In the genomic region with DNA sequence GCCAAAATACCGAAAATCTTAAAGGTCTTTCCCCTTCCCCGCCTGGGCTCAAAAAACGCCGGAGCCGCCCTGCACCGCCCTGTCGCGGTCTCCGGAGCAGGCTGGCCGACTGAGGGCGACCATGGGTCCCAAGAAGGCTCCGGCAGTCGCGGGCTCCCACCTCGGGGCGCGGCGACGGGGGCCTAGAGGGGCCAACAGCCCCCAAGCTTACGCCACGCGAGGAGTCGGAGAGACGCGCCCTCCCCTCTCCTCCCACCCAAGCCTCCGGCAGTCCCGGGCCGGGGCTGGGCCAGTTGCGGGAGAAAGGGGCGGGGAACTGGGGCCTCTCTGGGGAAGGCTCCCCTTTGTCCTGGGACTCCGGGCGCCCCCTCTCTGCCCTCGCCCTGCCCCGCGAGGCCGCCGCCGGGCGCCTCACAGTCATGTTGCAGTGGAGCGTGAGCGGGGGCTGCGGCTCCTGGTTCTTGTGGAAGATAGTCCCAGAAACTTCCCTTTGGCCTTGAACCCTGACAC, we compare ENCODE assay signal across 8 cellular contexts.
DNase-seq lines count a peak whose midpoint lies in the region; ATAC-seq and TF ChIP-seq lines count a peak whose summit lies in the region.

No MANE protein-coding gene starts in this region.

- peaks cover 60% of the 10 kb centered on the region for H3K27me3 Mint-ChIP-seq in activated CD8-positive, alpha-beta memory T cell treated with anti-CD3 and anti-CD28 coated beads, Interleukin-2, amount 10 ng/mL, durations not matched to agents 7 days and 5 days

- H3K27ac Mint-ChIP-seq in activated CD8-positive, alpha-beta memory T cell treated with anti-CD3 and anti-CD28 coated beads, Interleukin-2, amount 10 ng/mL, durations not matched to agents 7 days and 5 days = no peak overlapping the region

- peaks cover 7% of the 10 kb centered on the region for H3K4me1 ChIP-seq in neuron (ENCODE audit: insufficient read depth, low read length)

- no peaks in the 10 kb centered on the region for H3K9me3 ChIP-seq in neuron (ENCODE audit: low read length)

- no peaks in the 10 kb centered on the region for H3K9me3 Mint-ChIP-seq in activated CD8-positive, alpha-beta memory T cell treated with anti-CD3 and anti-CD28 coated beads, Interleukin-2, amount 10 ng/mL, durations not matched to agents 7 days and 5 days (ENCODE audit: low read depth)

- H3K4me1 Mint-ChIP-seq in activated CD8-positive, alpha-beta memory T cell treated with anti-CD3 and anti-CD28 coated beads, Interleukin-2, amount 10 ng/mL, durations not matched to agents 7 days and 5 days = peaks cover 25% of the 10 kb centered on the region

- no peaks in the 10 kb centered on the region for H3K36me3 ChIP-seq in neuron (ENCODE audit: insufficient read depth, low read length)

- H2AFZ ChIP-seq in neuron (ENCODE audit: low read depth, low read length) = peak overlapping the region; percentile 96

- CTCF ChIA-PET in activated CD8-positive, alpha-beta memory T cell treated with anti-CD3 and anti-CD28 coated beads, Interleukin-2, amount 10 ng/mL, durations not matched to agents 7 days and 5 days (lab: Charles Lee) = interaction anchor here (0.9 to 2.2 kb wide), 4 partner anchors 12 to 78 kb away, joined by 3 to 12 read pairs (median 3); no protein-coding TSS in a partner anchor

- no peaks in the 10 kb centered on the region for H3K36me3 Mint-ChIP-seq in activated CD8-positive, alpha-beta memory T cell treated with anti-CD3 and anti-CD28 coated beads, Interleukin-2, amount 10 ng/mL, durations not matched to agents 7 days and 5 days

- peak overlapping the region; percentile 77 for H3K4me3 Mint-ChIP-seq in activated CD8-positive, alpha-beta memory T cell treated with anti-CD3 and anti-CD28 coated beads, Interleukin-2, amount 10 ng/mL, durations not matched to agents 7 days and 5 days

- no peaks in the 10 kb centered on the region for H3K27me3 ChIP-seq in neuron (ENCODE audit: insufficient read depth, low read length)

- H3K4me3 ChIP-seq in fibroblast of villous mesenchyme (ENCODE audit: low read depth, low read length) = peak overlapping the region; percentile 64
- peak overlapping the region; percentile 74 for H3K4me3 ChIP-seq in neuron (ENCODE audit: low read length)

- TF ChIP-seq CTCF in fibroblast of villous mesenchyme (IDR thresholded peaks at IDR 0.05; ENCODE audit: insufficient read depth, low read depth, low read length) = peak; percentile 8

- peak; percentile 18 for DNase-seq in activated CD4-positive, alpha-beta T cell treated with anti-CD3 and anti-CD28 coated beads for 48 hours
- DNase-seq in activated CD4-positive, alpha-beta T cell treated with anti-CD3 and anti-CD28 coated beads, Interleukin-2, amount 50 U/mL, for 4 hours = no peak
- peak; percentile 51 for DNase-seq in activated CD8-positive, alpha-beta memory T cell treated with anti-CD3 and anti-CD28 coated beads, Interleukin-2, amount 10 ng/mL, durations not matched to agents 7 days and 5 days
- peak; percentile 29 for DNase-seq in fibroblast of villous mesenchyme (ENCODE audit: low read depth)
- DNase-seq in activated effector memory CD4-positive, alpha-beta T cell treated with anti-CD3 and anti-CD28 coated beads, Interleukin-2, amount 50 U/mL, for 16 hours = no peak

- ATAC-seq in HG03103 (IDR thresholded peaks at IDR 0.05; ENCODE audit: low read depth, unreplicated experiment) = peak; percentile 52
- ATAC-seq in activated CD8-positive, alpha-beta memory T cell treated with anti-CD3 and anti-CD28 coated beads, Interleukin-2, amount 10 ng/mL, durations not matched to agents 7 days and 5 days = peak; percentile 78
- ATAC-seq in GM19467 (IDR thresholded peaks at IDR 0.05; ENCODE audit: unreplicated experiment) = no peak

Comparison
In these comparisons a context has a peak if more than half of its experiments do, and no peak if none do; other contexts are left out.
1. DNase-seq: peak in activated CD4-positive, alpha-beta T cell treated with anti-CD3 and anti-CD28 coated beads for 48 hours (single experiment), activated CD8-positive, alpha-beta memory T cell treated with anti-CD3 and anti-CD28 coated beads, Interleukin-2, amount 10 ng/mL, durations not matched to agents 7 days and 5 days (single experiment) and fibroblast of villous mesenchyme (single experiment); none in activated CD4-positive, alpha-beta T cell treated with anti-CD3 and anti-CD28 coated beads, Interleukin-2, amount 50 U/mL, for 4 hours (0 of 2) and activated effector memory CD4-positive, alpha-beta T cell treated with anti-CD3 and anti-CD28 coated beads, Interleukin-2, amount 50 U/mL, for 16 hours (single experiment).